ENCODE assay signal across 1 cellular context in genomic region chr6:159968295-159969203, GRCh38.
TF ChIP-seq lines count a peak whose summit lies in the region.

TSS of gene IGF2R (plus strand) at chr6:159969082. CDS start at chr6:159969247, 165 bp downstream.

TF ChIP-seq in K562, 482 proteins besides CTCF, POLR2A, EP300 and RAD21 (continued from another document and continues in another):
- TF ChIP-seq BCLAF1 (IDR thresholded peaks at IDR 0.05; ENCODE audit: borderline replicate concordance in 1 of 2, control insufficient read depth in 1 of 2, low read depth in 2 of 2, low read length in 1 of 2) (no peak), SUPT5H (IDR thresholded peaks at IDR 0.05) (peak; percentile 91), MCM7 (IDR thresholded peaks at IDR 0.05) (no peak), ZNF124 (CRISPR knock-in tag; IDR thresholded peaks at IDR 0.05) (no peak), TCF7 (IDR thresholded peaks at IDR 0.05; ENCODE audit: borderline replicate concordance) (no peak), DEAF1 (CRISPR knock-in tag; IDR thresholded peaks at IDR 0.05) (no peak), LARP7 (IDR thresholded peaks at IDR 0.05) (no peak), BDP1 (IDR thresholded peaks at IDR 0.05; ENCODE audit: insufficient read depth, insufficient read length) (no peak), ZBED1 (IDR thresholded peaks at IDR 0.05) (peak; percentile 61; the same call in 1 of the 2 replicates), MCM2 (IDR thresholded peaks at IDR 0.05; ENCODE audit: low read depth) (no peak), HNRNPL (IDR thresholded peaks at IDR 0.05; ENCODE audit: low read depth, low read length) (no peak; the same call in 1 of the 2 replicates), THRAP3 (IDR thresholded peaks at IDR 0.05; ENCODE audit: borderline replicate concordance) (no peak), ZNF780A (CRISPR knock-in tag; IDR thresholded peaks at IDR 0.05) (0 out of 2 replicates have a peak, but pooled peaks have one; percentile 60), THRB (CRISPR knock-in tag; conservative IDR thresholded peaks at IDR 0.05) (0 out of 2 replicates have a peak, but pooled peaks have one; percentile 36), ZBTB1 (CRISPR knock-in tag; IDR thresholded peaks at IDR 0.05; ENCODE audit: borderline replicate concordance, low read depth) (no peak), BCL6 (CRISPR knock-in tag; IDR thresholded peaks at IDR 0.05) (no peak), PREB (CRISPR knock-in tag; IDR thresholded peaks at IDR 0.05) (no peak), HIVEP1 (CRISPR knock-in tag; IDR thresholded peaks at IDR 0.05) (0 out of 2 replicates have a peak, but pooled peaks have one; percentile 58), NCOA6 (IDR thresholded peaks at IDR 0.05) (no peak), ARID1B (IDR thresholded peaks at IDR 0.05) (no peak), NR2C1 (IDR thresholded peaks at IDR 0.05) (no peak), NR2C1 (tag; IDR thresholded peaks at IDR 0.05) (no peak), POLR3A (IDR thresholded peaks at IDR 0.05; ENCODE audit: borderline replicate concordance, extremely low read depth, insufficient read depth, insufficient read length) (no peak), HCFC1 (IDR thresholded peaks at IDR 0.05; ENCODE audit: low read depth, low read length) (peak; percentile 51), ZNF23 (CRISPR knock-in tag; IDR thresholded peaks at IDR 0.05) (0 out of 2 replicates have a peak, but pooled peaks have one; percentile 53), ZNF830 (CRISPR knock-in tag; IDR thresholded peaks at IDR 0.05) (no peak), ZEB2 (IDR thresholded peaks at IDR 0.05) (no peak), RBBP5 (IDR thresholded peaks at IDR 0.05; ENCODE audit: borderline replicate concordance, insufficient read depth, low read length, poor library complexity, severe bottlenecking) (peak; percentile 80), STAT6 (CRISPR knock-in tag; IDR thresholded peaks at IDR 0.05) (no peak), GTF2B (IDR thresholded peaks at IDR 0.05; ENCODE audit: extremely low read depth, insufficient read length) (no peak), CBX1 (IDR thresholded peaks at IDR 0.05; ENCODE audit: low read depth) (peak; percentile 82; the same call in 1 of the 2 replicates), SP1 (CRISPR knock-in tag; IDR thresholded peaks at IDR 0.05) (peak; percentile 49; the same call in 1 of the 2 replicates), CXXC5 (CRISPR knock-in tag; IDR thresholded peaks at IDR 0.05) (peak; percentile 84), REST (CRISPR knock-in tag; IDR thresholded peaks at IDR 0.05; ENCODE audit: low read depth) (0 out of 2 replicates have a peak, but pooled peaks have one; percentile 31), ZBTB49 (CRISPR knock-in tag; IDR thresholded peaks at IDR 0.05; ENCODE audit: borderline replicate concordance) (no peak), THRA (IDR thresholded peaks at IDR 0.05) (no peak), KAT2B (IDR thresholded peaks at IDR 0.05; ENCODE audit: low read depth, low read length) (no peak), ID3 (CRISPR knock-in tag; IDR thresholded peaks at IDR 0.05) (no peak), ID3 (tag; IDR thresholded peaks at IDR 0.05) (peak; percentile 82), MAZ (CRISPR knock-in tag; conservative IDR thresholded peaks at IDR 0.05 in 1 of 2, IDR thresholded peaks at IDR 0.05 in 1 of 2) (peak; percentile 97 to 98), ETV5 (CRISPR knock-in tag; IDR thresholded peaks at IDR 0.05; ENCODE audit: low read depth) (peak; percentile 69), NELFE (IDR thresholded peaks at IDR 0.05; ENCODE audit: insufficient read depth, insufficient read length) (no peak)
